Comparison of ENCODE assay signal across 1 cellular context in the genomic region with DNA sequence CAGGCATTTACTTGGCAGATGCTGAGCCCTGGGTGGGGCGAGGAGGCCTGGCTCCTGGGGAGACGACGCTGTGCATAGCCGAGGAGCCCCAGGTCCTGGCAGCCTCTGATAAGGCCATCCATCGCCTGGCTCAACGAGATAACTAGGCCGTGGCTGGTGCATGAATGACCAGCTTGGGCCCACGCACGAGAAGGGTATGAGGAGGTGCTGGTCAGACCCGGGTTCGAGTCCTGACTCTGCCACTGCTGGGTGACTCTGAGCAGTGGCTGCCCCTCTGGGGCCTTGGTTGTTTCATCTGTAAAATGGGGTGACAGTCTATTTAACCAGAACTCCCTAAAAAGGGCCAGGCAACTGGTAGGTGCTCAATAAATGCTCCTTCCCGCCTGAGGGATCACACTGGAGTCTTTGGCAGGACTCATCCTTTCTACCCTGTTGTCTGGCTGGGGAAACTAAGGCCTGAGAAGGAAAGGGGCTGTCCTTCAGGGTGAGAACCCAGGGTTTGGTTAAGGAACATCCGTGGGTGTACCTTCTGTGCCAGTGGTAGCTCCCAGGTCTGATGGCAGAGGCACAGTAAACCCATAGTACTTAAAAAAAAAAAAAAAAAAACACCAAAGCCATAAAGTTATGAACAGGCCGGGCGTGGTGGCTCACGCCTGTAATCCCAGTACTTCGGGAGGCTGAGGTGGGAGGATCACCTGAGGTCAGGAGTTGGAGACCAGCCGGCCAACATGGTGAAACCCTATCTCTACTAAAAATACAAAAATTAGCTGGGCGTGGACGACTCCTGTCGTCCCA.
TF ChIP-seq lines count a peak whose summit lies in the region.

No MANE protein-coding gene starts in this region.

TF ChIP-seq in K562, 482 proteins besides CTCF, POLR2A, EP300 and RAD21 (continued from another document):
- TF ChIP-seq, protein P1, sequence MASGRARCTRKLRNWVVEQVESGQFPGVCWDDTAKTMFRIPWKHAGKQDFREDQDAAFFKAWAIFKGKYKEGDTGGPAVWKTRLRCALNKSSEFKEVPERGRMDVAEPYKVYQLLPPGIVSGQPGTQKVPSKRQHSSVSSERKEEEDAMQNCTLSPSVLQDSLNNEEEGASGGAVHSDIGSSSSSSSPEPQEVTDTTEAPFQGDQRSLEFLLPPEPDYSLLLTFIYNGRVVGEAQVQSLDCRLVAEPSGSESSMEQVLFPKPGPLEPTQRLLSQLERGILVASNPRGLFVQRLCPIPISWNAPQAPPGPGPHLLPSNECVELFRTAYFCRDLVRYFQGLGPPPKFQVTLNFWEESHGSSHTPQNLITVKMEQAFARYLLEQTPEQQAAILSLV (tag; IDR thresholded peaks at IDR 0.05): no peak
- TF ChIP-seq ATF7 (IDR thresholded peaks at IDR 0.05) (peak; percentile 45; the same call in 1 of the 2 replicates), L3MBTL2 (IDR thresholded peaks at IDR 0.05) (peak; percentile 28; the same call in 1 of the 2 replicates), CBFA2T2 (conservative IDR thresholded peaks at IDR 0.05) (peak; percentile 96), ZNF778 (CRISPR knock-in tag; IDR thresholded peaks at IDR 0.05) (no peak), TAL1 (IDR thresholded peaks at IDR 0.05) (peak; percentile 98), HLTF (IDR thresholded peaks at IDR 0.05) (0 out of 2 replicates have a peak, but pooled peaks have one; percentile 38), DPF2 (IDR thresholded peaks at IDR 0.05) (peak; percentile 96), CC2D1A (IDR thresholded peaks at IDR 0.05) (peak; percentile 94), SAFB (IDR thresholded peaks at IDR 0.05; ENCODE audit: borderline replicate concordance, low read depth, low read length) (peak; percentile 23; the same call in 1 of the 2 replicates), HDAC1 (IDR thresholded peaks at IDR 0.05) (peak in 1 of 2 experiments; percentile 32; a peak in 1 of 4 replicates), THRAP3 (IDR thresholded peaks at IDR 0.05; ENCODE audit: borderline replicate concordance) (0 out of 2 replicates have a peak, but pooled peaks have one; percentile 11), RNF2 (IDR thresholded peaks at IDR 0.05) (peak; percentile 78; the same call in 1 of the 2 replicates), SRSF3 (IDR thresholded peaks at IDR 0.05; ENCODE audit: insufficient read depth, low read length) (no peak), CHD4 (IDR thresholded peaks at IDR 0.05; ENCODE audit: insufficient read depth, insufficient replicate concordance, low read depth, low read length, poor library complexity, severe bottlenecking) (peak; percentile 92), FOXK2 (conservative IDR thresholded peaks at IDR 0.05 in 1 of 2, IDR thresholded peaks at IDR 0.05 in 1 of 2; ENCODE audit: low read depth in 2 of 2) (0 out of 4 replicates have a peak, but pooled peaks of 1 of the 2 experiments have one; percentile 3), CBX1 (IDR thresholded peaks at IDR 0.05; ENCODE audit: low read depth) (peak; percentile 96), TAF1 (IDR thresholded peaks at IDR 0.05; ENCODE audit: control insufficient read depth, extremely low read depth, insufficient read depth, low read length, severe bottlenecking) (peak; percentile 39), ETV6 (IDR thresholded peaks at IDR 0.05; ENCODE audit: borderline replicate concordance in 1 of 2, low read depth in 2 of 2, low read length in 1 of 2) (no peak), ETV6 (CRISPR knock-in tag; IDR thresholded peaks at IDR 0.05; ENCODE audit: borderline replicate concordance) (no peak), LEF1 (IDR thresholded peaks at IDR 0.05) (peak; percentile 80; the same call in 1 of the 2 replicates), KDM1A (IDR thresholded peaks at IDR 0.05) (peak; percentile 86 to 95), HDAC3 (IDR thresholded peaks at IDR 0.05; ENCODE audit: borderline replicate concordance, partially characterized antibody) (peak; percentile 67), NEUROD1 (IDR thresholded peaks at IDR 0.05; ENCODE audit: borderline replicate concordance, low read depth, low read length, partially characterized antibody) (peak; percentile 73), BRD4 (IDR thresholded peaks at IDR 0.05) (peak; percentile 67; the same call in 1 of the 2 replicates), GABPB1 (CRISPR knock-in tag; IDR thresholded peaks at IDR 0.05) (peak; percentile 35; the same call in 1 of the 2 replicates), PHF20 (IDR thresholded peaks at IDR 0.05; ENCODE audit: partially characterized antibody) (peak; percentile 77), FOXM1 (IDR thresholded peaks at IDR 0.05; ENCODE audit: low read depth) (peak; percentile 79), FOXM1 (CRISPR knock-in tag; IDR thresholded peaks at IDR 0.05; ENCODE audit: low read depth) (no peak), SOX6 (IDR thresholded peaks at IDR 0.05) (peak; percentile 92), CBFB (CRISPR knock-in tag; IDR thresholded peaks at IDR 0.05) (no peak), TEAD1 (CRISPR knock-in tag; IDR thresholded peaks at IDR 0.05) (peak; percentile 5 to 63; a peak in 1 of 4 replicates), HMGN3 (IDR thresholded peaks at IDR 0.05; ENCODE audit: borderline replicate concordance, extremely low read depth, insufficient read length, low read depth, low read length) (peak; percentile 98)
- TF ChIP-seq, protein P2, sequence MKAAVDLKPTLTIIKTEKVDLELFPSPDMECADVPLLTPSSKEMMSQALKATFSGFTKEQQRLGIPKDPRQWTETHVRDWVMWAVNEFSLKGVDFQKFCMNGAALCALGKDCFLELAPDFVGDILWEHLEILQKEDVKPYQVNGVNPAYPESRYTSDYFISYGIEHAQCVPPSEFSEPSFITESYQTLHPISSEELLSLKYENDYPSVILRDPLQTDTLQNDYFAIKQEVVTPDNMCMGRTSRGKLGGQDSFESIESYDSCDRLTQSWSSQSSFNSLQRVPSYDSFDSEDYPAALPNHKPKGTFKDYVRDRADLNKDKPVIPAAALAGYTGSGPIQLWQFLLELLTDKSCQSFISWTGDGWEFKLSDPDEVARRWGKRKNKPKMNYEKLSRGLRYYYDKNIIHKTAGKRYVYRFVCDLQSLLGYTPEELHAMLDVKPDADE (conservative IDR thresholded peaks at IDR 0.05; ENCODE audit: control insufficient read depth, low read depth, low read length): peak; percentile 62; the same call in 1 of the 2 replicates
- TF ChIP-seq, protein P3, sequence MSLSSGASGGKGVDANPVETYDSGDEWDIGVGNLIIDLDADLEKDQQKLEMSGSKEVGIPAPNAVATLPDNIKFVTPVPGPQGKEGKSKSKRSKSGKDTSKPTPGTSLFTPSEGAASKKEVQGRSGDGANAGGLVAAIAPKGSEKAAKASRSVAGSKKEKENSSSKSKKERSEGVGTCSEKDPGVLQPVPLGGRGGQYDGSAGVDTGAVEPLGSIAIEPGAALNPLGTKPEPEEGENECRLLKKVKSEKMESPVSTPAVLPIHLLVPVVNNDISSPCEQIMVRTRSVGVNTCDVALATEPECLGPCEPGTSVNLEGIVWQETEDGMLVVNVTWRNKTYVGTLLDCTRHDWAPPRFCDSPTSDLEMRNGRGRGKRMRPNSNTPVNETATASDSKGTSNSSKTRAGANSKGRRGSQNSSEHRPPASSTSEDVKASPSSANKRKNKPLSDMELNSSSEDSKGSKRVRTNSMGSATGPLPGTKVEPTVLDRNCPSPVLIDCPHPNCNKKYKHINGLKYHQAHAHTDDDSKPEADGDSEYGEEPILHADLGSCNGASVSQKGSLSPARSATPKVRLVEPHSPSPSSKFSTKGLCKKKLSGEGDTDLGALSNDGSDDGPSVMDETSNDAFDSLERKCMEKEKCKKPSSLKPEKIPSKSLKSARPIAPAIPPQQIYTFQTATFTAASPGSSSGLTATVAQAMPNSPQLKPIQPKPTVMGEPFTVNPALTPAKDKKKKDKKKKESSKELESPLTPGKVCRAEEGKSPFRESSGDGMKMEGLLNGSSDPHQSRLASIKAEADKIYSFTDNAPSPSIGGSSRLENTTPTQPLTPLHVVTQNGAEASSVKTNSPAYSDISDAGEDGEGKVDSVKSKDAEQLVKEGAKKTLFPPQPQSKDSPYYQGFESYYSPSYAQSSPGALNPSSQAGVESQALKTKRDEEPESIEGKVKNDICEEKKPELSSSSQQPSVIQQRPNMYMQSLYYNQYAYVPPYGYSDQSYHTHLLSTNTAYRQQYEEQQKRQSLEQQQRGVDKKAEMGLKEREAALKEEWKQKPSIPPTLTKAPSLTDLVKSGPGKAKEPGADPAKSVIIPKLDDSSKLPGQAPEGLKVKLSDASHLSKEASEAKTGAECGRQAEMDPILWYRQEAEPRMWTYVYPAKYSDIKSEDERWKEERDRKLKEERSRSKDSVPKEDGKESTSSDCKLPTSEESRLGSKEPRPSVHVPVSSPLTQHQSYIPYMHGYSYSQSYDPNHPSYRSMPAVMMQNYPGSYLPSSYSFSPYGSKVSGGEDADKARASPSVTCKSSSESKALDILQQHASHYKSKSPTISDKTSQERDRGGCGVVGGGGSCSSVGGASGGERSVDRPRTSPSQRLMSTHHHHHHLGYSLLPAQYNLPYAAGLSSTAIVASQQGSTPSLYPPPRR (CRISPR knock-in tag; IDR thresholded peaks at IDR 0.05; ENCODE audit: borderline replicate concordance): 0 out of 2 replicates have a peak, but pooled peaks have one; percentile 64
- TF ChIP-seq, protein P4, sequence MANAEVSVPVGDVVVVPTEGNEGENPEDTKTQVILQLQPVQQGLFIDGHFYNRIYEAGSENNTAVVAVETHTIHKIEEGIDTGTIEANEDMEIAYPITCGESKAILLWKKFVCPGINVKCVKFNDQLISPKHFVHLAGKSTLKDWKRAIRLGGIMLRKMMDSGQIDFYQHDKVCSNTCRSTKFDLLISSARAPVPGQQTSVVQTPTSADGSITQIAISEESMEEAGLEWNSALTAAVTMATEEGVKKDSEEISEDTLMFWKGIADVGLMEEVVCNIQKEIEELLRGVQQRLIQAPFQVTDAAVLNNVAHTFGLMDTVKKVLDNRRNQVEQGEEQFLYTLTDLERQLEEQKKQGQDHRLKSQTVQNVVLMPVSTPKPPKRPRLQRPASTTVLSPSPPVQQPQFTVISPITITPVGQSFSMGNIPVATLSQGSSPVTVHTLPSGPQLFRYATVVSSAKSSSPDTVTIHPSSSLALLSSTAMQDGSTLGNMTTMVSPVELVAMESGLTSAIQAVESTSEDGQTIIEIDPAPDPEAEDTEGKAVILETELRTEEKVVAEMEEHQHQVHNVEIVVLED (CRISPR knock-in tag; IDR thresholded peaks at IDR 0.05): no peak
- TF ChIP-seq, protein P5, sequence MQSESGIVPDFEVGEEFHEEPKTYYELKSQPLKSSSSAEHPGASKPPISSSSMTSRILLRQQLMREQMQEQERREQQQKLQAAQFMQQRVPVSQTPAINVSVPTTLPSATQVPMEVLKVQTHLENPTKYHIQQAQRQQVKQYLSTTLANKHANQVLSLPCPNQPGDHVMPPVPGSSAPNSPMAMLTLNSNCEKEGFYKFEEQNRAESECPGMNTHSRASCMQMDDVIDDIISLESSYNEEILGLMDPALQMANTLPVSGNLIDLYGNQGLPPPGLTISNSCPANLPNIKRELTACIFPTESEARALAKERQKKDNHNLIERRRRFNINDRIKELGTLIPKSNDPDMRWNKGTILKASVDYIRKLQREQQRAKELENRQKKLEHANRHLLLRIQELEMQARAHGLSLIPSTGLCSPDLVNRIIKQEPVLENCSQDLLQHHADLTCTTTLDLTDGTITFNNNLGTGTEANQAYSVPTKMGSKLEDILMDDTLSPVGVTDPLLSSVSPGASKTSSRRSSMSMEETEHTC (IDR thresholded peaks at IDR 0.05): 0 out of 2 replicates have a peak, but pooled peaks have one; percentile 43
- TF ChIP-seq, protein P6, sequence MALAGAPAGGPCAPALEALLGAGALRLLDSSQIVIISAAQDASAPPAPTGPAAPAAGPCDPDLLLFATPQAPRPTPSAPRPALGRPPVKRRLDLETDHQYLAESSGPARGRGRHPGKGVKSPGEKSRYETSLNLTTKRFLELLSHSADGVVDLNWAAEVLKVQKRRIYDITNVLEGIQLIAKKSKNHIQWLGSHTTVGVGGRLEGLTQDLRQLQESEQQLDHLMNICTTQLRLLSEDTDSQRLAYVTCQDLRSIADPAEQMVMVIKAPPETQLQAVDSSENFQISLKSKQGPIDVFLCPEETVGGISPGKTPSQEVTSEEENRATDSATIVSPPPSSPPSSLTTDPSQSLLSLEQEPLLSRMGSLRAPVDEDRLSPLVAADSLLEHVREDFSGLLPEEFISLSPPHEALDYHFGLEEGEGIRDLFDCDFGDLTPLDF (CRISPR knock-in tag; IDR thresholded peaks at IDR 0.05): no peak
- TF ChIP-seq, protein P7, sequence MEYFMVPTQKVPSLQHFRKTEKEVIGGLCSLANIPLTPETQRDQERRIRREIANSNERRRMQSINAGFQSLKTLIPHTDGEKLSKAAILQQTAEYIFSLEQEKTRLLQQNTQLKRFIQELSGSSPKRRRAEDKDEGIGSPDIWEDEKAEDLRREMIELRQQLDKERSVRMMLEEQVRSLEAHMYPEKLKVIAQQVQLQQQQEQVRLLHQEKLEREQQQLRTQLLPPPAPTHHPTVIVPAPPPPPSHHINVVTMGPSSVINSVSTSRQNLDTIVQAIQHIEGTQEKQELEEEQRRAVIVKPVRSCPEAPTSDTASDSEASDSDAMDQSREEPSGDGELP (CRISPR knock-in tag; IDR thresholded peaks at IDR 0.05; ENCODE audit: borderline replicate concordance): peak; percentile 67; the same call in 1 of the 2 replicates
